Comparison of ENCODE assay signal across 10 cellular contexts in genomic region chr2:218281449-218281848, GRCh38. TPM values are rescaled to one million over a fixed set of nuclear protein-coding genes. Genes with fewer than 3 reads are reported as not detected.
DNase-seq lines count a peak whose midpoint lies in the region; ATAC-seq, FAIRE-seq and TF ChIP-seq lines count a peak whose summit lies in the region.
"Had no signal": no experiment of that assay in that cellular context is flagged by ENCODE, and none has a peak within 500 bp of the region (broad histone marks: within the 10 kb centered on the region; RNA-seq: fewer than 3 reads in every experiment).

No MANE protein-coding gene starts in this region.

- H3K4me1 Mint-ChIP-seq in activated CD8-positive, alpha-beta memory T cell treated with anti-CD3 and anti-CD28 coated beads, Interleukin-2, amount 10 ng/mL, durations not matched to agents 7 days and 5 days: peaks cover 32% of the 10 kb centered on the region
- peaks cover 22% of the 10 kb centered on the region for H3K4me1 Mint-ChIP-seq in type B pancreatic cell (ENCODE audit: unreplicated experiment)

- FAIRE-seq in GM12892 (lab: Jason Lieb, UNC): no peak
- FAIRE-seq: small intestine had no signal

- CTCF ChIA-PET in activated CD8-positive, alpha-beta memory T cell treated with anti-CD3 and anti-CD28 coated beads, Interleukin-2, amount 10 ng/mL, durations not matched to agents 7 days and 5 days (lab: Charles Lee): interaction anchor here (1.1 to 2.5 kb wide), 3 partner anchors 10 to 12 kb away, joined by 3 to 9 read pairs (median 5); partner anchors contain the start of gene TMBIM1

- peaks cover 64% of the 10 kb centered on the region for H3K36me3 ChIP-seq in effector memory CD4-positive, alpha-beta T cell (ENCODE audit: control insufficient read depth, insufficient read depth, low read length)
- H3K36me3 ChIP-seq in muscle layer of duodenum (ENCODE audit: control insufficient read depth in 1 of 2, insufficient read depth in 2 of 2, low read length in 2 of 2): peaks cover 47 to 60% of the 10 kb centered on the region in 2 donors

- no peaks in the 10 kb centered on the region for H3K9me3 ChIP-seq in effector memory CD4-positive, alpha-beta T cell (ENCODE audit: control insufficient read depth, low read length)
- no peaks in the 10 kb centered on the region for H3K9me3 ChIP-seq in muscle layer of duodenum (ENCODE audit: control insufficient read depth in 1 of 2, low read length in 2 of 2)

- peak overlapping the region; percentile 47 for H3K27ac Mint-ChIP-seq in activated CD8-positive, alpha-beta memory T cell treated with anti-CD3 and anti-CD28 coated beads, Interleukin-2, amount 10 ng/mL, durations not matched to agents 7 days and 5 days
- peak overlapping the region; percentile 89 for H3K27ac Mint-ChIP-seq in type B pancreatic cell

- DNase-seq in activated CD8-positive, alpha-beta memory T cell treated with anti-CD3 and anti-CD28 coated beads, Interleukin-2, amount 10 ng/mL, durations not matched to agents 7 days and 5 days: no peak
- DNase-seq in activated CD8-positive, alpha-beta memory T cell treated with anti-CD3 and anti-CD28 coated beads, Interleukin-2, amount 50 U/mL, for 48 hours: no peak
- DNase-seq in effector memory CD4-positive, alpha-beta T cell: no peak
- DNase-seq in type B pancreatic cell (ENCODE audit: extremely low spot score, unreplicated experiment) (no peak), GM12892 (ENCODE audit: insufficient read length) (no peak), NCI-H2196 treated with DMSO at 0.1 percent for 48 hours (lab: John Stamatoyannopoulos, UW; ENCODE audit: unreplicated experiment) (no peak)
- DNase-seq: activated CD4-positive, CD25-positive, alpha-beta regulatory T cell; small intestine had no signal

- H3K27me3 Mint-ChIP-seq in activated CD8-positive, alpha-beta memory T cell treated with anti-CD3 and anti-CD28 coated beads, Interleukin-2, amount 10 ng/mL, durations not matched to agents 7 days and 5 days: no peaks in the 10 kb centered on the region
- H3K27me3 Mint-ChIP-seq in type B pancreatic cell: no peaks in the 10 kb centered on the region

- H3K4me3 Mint-ChIP-seq in activated CD8-positive, alpha-beta memory T cell treated with anti-CD3 and anti-CD28 coated beads, Interleukin-2, amount 10 ng/mL, durations not matched to agents 7 days and 5 days: no peak overlapping the region
- H3K4me3 Mint-ChIP-seq in type B pancreatic cell: peak overlapping the region; percentile 44

- no peak for TF ChIP-seq CTCF in type B pancreatic cell (conservative IDR thresholded peaks at IDR 0.05)

- peak overlapping the region; percentile 33 for H3K27ac ChIP-seq in effector memory CD4-positive, alpha-beta T cell (ENCODE audit: insufficient read depth, low read length, poor library complexity, severe bottlenecking)
- peak overlapping the region; percentile 33 for H3K27ac ChIP-seq in muscle layer of duodenum (ENCODE audit: low read length)

- TF ChIP-seq POLR2A in GM12892 (IDR thresholded peaks at IDR 0.05; ENCODE audit: low read depth, low read length): no peak

- no peak for ATAC-seq in activated CD8-positive, alpha-beta memory T cell treated with anti-CD3 and anti-CD28 coated beads, Interleukin-2, amount 10 ng/mL, durations not matched to agents 7 days and 5 days
- no peak for ATAC-seq in HG02678 (IDR thresholded peaks at IDR 0.05; ENCODE audit: unreplicated experiment)

- peaks cover 22% of the 10 kb centered on the region for H3K36me3 Mint-ChIP-seq in activated CD8-positive, alpha-beta memory T cell treated with anti-CD3 and anti-CD28 coated beads, Interleukin-2, amount 10 ng/mL, durations not matched to agents 7 days and 5 days
- H3K36me3 Mint-ChIP-seq in type B pancreatic cell: peaks cover 15% of the 10 kb centered on the region

- no peaks in the 10 kb centered on the region for H3K27me3 ChIP-seq in effector memory CD4-positive, alpha-beta T cell (replicated peaks; ENCODE audit: control insufficient read depth, insufficient read depth, low read length, poor library complexity, severe bottlenecking)
- H3K27me3 ChIP-seq in muscle layer of duodenum (ENCODE audit: low read depth, low read length): no peaks in the 10 kb centered on the region

- peaks cover 37% of the 10 kb centered on the region for H3K4me1 ChIP-seq in effector memory CD4-positive, alpha-beta T cell (ENCODE audit: control insufficient read depth, insufficient read depth, low read length, poor library complexity, severe bottlenecking)
- peaks cover 32 to 57% of the 10 kb centered on the region in 2 donors for H3K4me1 ChIP-seq in muscle layer of duodenum (ENCODE audit: control insufficient read depth in 1 of 2, insufficient read depth in 2 of 2, low read length in 2 of 2)

- H3K4me3 ChIP-seq in effector memory CD4-positive, alpha-beta T cell (ENCODE audit: insufficient read depth, low read depth, low read length, poor library complexity, severe bottlenecking): no peak overlapping the region
- no peak overlapping the region for H3K4me3 ChIP-seq in muscle layer of duodenum (ENCODE audit: low read depth in 1 of 2, low read length in 2 of 2)

- no peaks in the 10 kb centered on the region for H3K9me3 Mint-ChIP-seq in activated CD8-positive, alpha-beta memory T cell treated with anti-CD3 and anti-CD28 coated beads, Interleukin-2, amount 10 ng/mL, durations not matched to agents 7 days and 5 days (ENCODE audit: low read depth)
- no peaks in the 10 kb centered on the region for H3K9me3 Mint-ChIP-seq in type B pancreatic cell

RNA-seq across cellular contexts. Expression of gene TMBIM1, which starts 10.9 kb away (rescaled TPM):
- total RNA-seq in activated CD8-positive, alpha-beta memory T cell treated with anti-CD3 and anti-CD28 coated beads, Interleukin-2, amount 10 ng/mL, durations not matched to agents 7 days and 5 days: 10 to 100 TPM; 51.5 to 72.4 TPM
- total RNA-seq in type B pancreatic cell (ENCODE audit: low replicate concordance): 94.5 and 303 TPM in 2 replicates
- polyA plus RNA-seq in GM12892 (2012; ENCODE audit: missing spikeins): 18.7 TPM

RNA-seq across cellular contexts. Expression of gene PNKD, which starts 11.1 kb away (rescaled TPM):
- total RNA-seq in activated CD8-positive, alpha-beta memory T cell treated with anti-CD3 and anti-CD28 coated beads, Interleukin-2, amount 10 ng/mL, durations not matched to agents 7 days and 5 days: 10 to 100 TPM; 37.6 to 40.7 TPM
- total RNA-seq in type B pancreatic cell (ENCODE audit: low replicate concordance): 58.4 and 66.4 TPM in 2 replicates
- polyA plus RNA-seq in GM12892 (2012; ENCODE audit: missing spikeins): 41.8 TPM

RNA-seq across cellular contexts. Expression of gene AAMP, which starts 11.5 kb away (rescaled TPM):
- 10 to 100 TPM; 49.5 to 61.4 TPM for total RNA-seq in activated CD8-positive, alpha-beta memory T cell treated with anti-CD3 and anti-CD28 coated beads, Interleukin-2, amount 10 ng/mL, durations not matched to agents 7 days and 5 days
- 82.2 and 97.8 TPM in 2 replicates for total RNA-seq in type B pancreatic cell (ENCODE audit: low replicate concordance)
- polyA plus RNA-seq in GM12892 (2012; ENCODE audit: missing spikeins): 57.6 TPM

RNA-seq across cellular contexts. Expression of gene GPBAR1, which starts 20.6 kb away (rescaled TPM):
- total RNA-seq in activated CD8-positive, alpha-beta memory T cell treated with anti-CD3 and anti-CD28 coated beads, Interleukin-2, amount 10 ng/mL, durations not matched to agents 7 days and 5 days: under 1 TPM; 0.73 to 0.82 TPM
- 2.1 and 5.7 TPM in 2 replicates for total RNA-seq in type B pancreatic cell (ENCODE audit: low replicate concordance)
- polyA plus RNA-seq in GM12892 (2012; ENCODE audit: missing spikeins): 0.21 TPM
